1 cellular context compared by ENCODE assay signal in genomic region chr14:49876563-49877127, GRCh38.
TF ChIP-seq lines count a peak whose summit lies in the region.

No MANE protein-coding gene starts in this region.

TF ChIP-seq in HEK293, 187 proteins besides CTCF, POLR2A, EP300 and RAD21 (continued from another document):
- no peak for TF ChIP-seq ZBTB6 (tag by site-specific recombination; IDR thresholded peaks at IDR 0.05)
- TF ChIP-seq RBAK (tag by site-specific recombination; IDR thresholded peaks at IDR 0.05) = no peak
